15 cellular contexts compared by ENCODE assay signal in the genomic region with DNA sequence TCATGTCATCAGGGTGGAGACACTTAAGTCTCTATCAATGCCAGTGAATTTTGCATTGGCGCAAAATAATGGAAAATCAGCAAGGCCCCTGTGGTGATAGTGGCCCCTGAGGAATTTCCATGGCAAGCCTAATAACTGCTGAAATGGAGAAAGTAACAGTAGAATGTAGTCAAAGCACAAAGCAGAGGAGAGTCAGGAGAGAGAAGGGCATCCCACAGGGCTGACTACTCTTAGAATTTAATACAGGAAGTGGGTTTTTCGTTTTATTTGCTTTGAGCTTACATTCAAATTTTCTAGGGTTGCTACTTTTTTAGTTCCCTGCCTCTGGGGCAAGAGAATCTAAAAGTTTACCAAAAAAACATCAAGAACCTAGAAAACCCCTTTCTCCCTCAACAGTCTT. TPM values are rescaled to one million over a fixed set of nuclear protein-coding genes. Genes with fewer than 3 reads are reported as not detected.
A peak's percentile ranks its signal among the peaks of the same experiment; 100 is the strongest.
DNase-seq lines count a peak whose midpoint lies in the region; ATAC-seq and TF ChIP-seq lines count a peak whose summit lies in the region.
"Had no signal": no experiment of that assay in that cellular context is flagged by ENCODE, and none has a peak within 500 bp of the region (broad histone marks: within the 10 kb centered on the region; RNA-seq: fewer than 3 reads in every experiment).

No MANE protein-coding gene starts in this region.

- H3K36me3 ChIP-seq in SK-N-MC (ENCODE audit: insufficient read depth, low read length) = peaks cover 66% of the 10 kb centered on the region
- H3K36me3 ChIP-seq in endodermal cell (ENCODE audit: control insufficient read depth, insufficient read depth, low read length) = peaks cover 79% of the 10 kb centered on the region

- H3K36me3 Mint-ChIP-seq in natural killer cell = peaks cover 18% of the 10 kb centered on the region
- peaks cover 30% of the 10 kb centered on the region for H3K36me3 Mint-ChIP-seq in natural killer cell treated with Interleukin-12 subunit alpha and Interleukin-12 subunit beta and Interleukin-15 and Interleukin-18, amount 100 ng/mL, for 72 hours
- H3K36me3 Mint-ChIP-seq in endodermal cell (ENCODE audit: low read depth) = peaks cover 62% of the 10 kb centered on the region

- DNase-seq in natural killer cell = no peak
- DNase-seq in natural killer cell treated with Interleukin-12 subunit alpha and Interleukin-12 subunit beta and Interleukin-15 and Interleukin-18, amount 100 ng/mL, for 72 hours (ENCODE audit: low spot score) = no peak
- peak; percentile 99 for DNase-seq in SK-N-MC (ENCODE audit: low read depth, low spot score)
- DNase-seq in endodermal cell = no peak
- no peak for DNase-seq in coronary artery (ENCODE audit: low spot score)
- DNase-seq in midbrain (lab: John Stamatoyannopoulos, UW) = no peak
- no peak for DNase-seq in HEK293T (ENCODE audit: extremely low spot score)
- DNase-seq: DMS 273 treated with DMSO at 0.1 percent for 48 hours; NCI-H1092 treated with DMSO at 0.1 percent for 48 hours; NCI-H69; SK-N-SH; stimulated activated CD4-positive, alpha-beta T cell treated with anti-CD3 and anti-CD28 coated beads, Interleukin-4, amount 100 ng/mL, for 1 hour had no signal

- no peak for TF ChIP-seq CTCF in natural killer cell (IDR thresholded peaks at IDR 0.05)
- no peak for TF ChIP-seq CTCF in endodermal cell (conservative IDR thresholded peaks at IDR 0.05)
- no peak for TF ChIP-seq CTCF in coronary artery (IDR thresholded peaks at IDR 0.05)

- CTCF ChIA-PET in HEK293T (lab: Yijun Ruan, JAX) = no interaction called here

- H3K27me3 ChIP-seq in endodermal cell (ENCODE audit: control insufficient read depth, insufficient read depth, low read length, poor library complexity, severe bottlenecking) = no peaks in the 10 kb centered on the region
- H3K27me3 ChIP-seq: cardiac muscle cell had no signal

- H3K4me3 Mint-ChIP-seq in natural killer cell (no peak overlapping the region), endodermal cell (no peak overlapping the region)
- no peak overlapping the region for H3K4me3 Mint-ChIP-seq in natural killer cell treated with Interleukin-12 subunit alpha and Interleukin-12 subunit beta and Interleukin-15 and Interleukin-18, amount 100 ng/mL, for 72 hours

- H3K9ac ChIP-seq in SK-N-MC (ENCODE audit: insufficient read length) = no peak overlapping the region
- no peak overlapping the region for H3K9ac ChIP-seq in endodermal cell (ENCODE audit: extremely low read depth, low read length, poor library complexity, severe bottlenecking)
- H3K9ac ChIP-seq: parathyroid adenoma, SK-N-SH had no signal

- POLR2A ChIA-PET in HEK293T (lab: Yijun Ruan, JAX) = no interaction called here

- H3K27ac Mint-ChIP-seq in natural killer cell = peak overlapping the region; percentile 30 to 53
- no peak overlapping the region for H3K27ac Mint-ChIP-seq in natural killer cell treated with Interleukin-12 subunit alpha and Interleukin-12 subunit beta and Interleukin-15 and Interleukin-18, amount 100 ng/mL, for 72 hours
- H3K27ac Mint-ChIP-seq in endodermal cell = peak overlapping the region; percentile 65

- peaks cover 10 to 13% of the 10 kb centered on the region in 2 donors for H3K4me1 Mint-ChIP-seq in natural killer cell
- peaks cover 0 to 2% of the 10 kb centered on the region in 2 donors for H3K4me1 Mint-ChIP-seq in natural killer cell treated with Interleukin-12 subunit alpha and Interleukin-12 subunit beta and Interleukin-15 and Interleukin-18, amount 100 ng/mL, for 72 hours (ENCODE audit: low read depth in 2 of 2)
- peaks cover 6% of the 10 kb centered on the region for H3K4me1 Mint-ChIP-seq in endodermal cell

- H3K27me3 Mint-ChIP-seq in natural killer cell (ENCODE audit: low read depth in 2 of 2) = no peaks in the 10 kb centered on the region
- H3K27me3 Mint-ChIP-seq in natural killer cell treated with Interleukin-12 subunit alpha and Interleukin-12 subunit beta and Interleukin-15 and Interleukin-18, amount 100 ng/mL, for 72 hours = no peaks in the 10 kb centered on the region
- no peaks in the 10 kb centered on the region for H3K27me3 Mint-ChIP-seq in endodermal cell (ENCODE audit: insufficient read depth)

- ATAC-seq in natural killer cell = no peak
- ATAC-seq in natural killer cell treated with Interleukin-12 subunit alpha and Interleukin-12 subunit beta and Interleukin-15 and Interleukin-18, amount 100 ng/mL, for 72 hours = no peak
- ATAC-seq in HG02588 (IDR thresholded peaks at IDR 0.05; ENCODE audit: unreplicated experiment) = no peak

- WGBS in endodermal cell (ENCODE audit: insufficient coverage in 1 of 2, insufficient read length in 1 of 2), 2 experiments = 91 to 93% methylated on average over 2 of the region's 2 CpGs

- peak overlapping the region; percentile 68 for H3K4me3 ChIP-seq in SK-N-MC
- no peak overlapping the region for H3K4me3 ChIP-seq in endodermal cell (ENCODE audit: low read length)
- H3K4me3 ChIP-seq in coronary artery = no peak overlapping the region
- H3K4me3 ChIP-seq: cardiac muscle cell had no signal

- intact Hi-C loops in natural killer cell (cut with micrococcal nuclease) = no loop called here

- H3K9me3 ChIP-seq in SK-N-MC (ENCODE audit: low read depth, low read length) (no peaks in the 10 kb centered on the region), endodermal cell (ENCODE audit: control insufficient read depth, low read length) (no peaks in the 10 kb centered on the region)
- H3K9me3 ChIP-seq: SK-N-SH had no signal

- H3K9me3 Mint-ChIP-seq in natural killer cell (no peaks in the 10 kb centered on the region), endodermal cell (no peaks in the 10 kb centered on the region)
- no peaks in the 10 kb centered on the region for H3K9me3 Mint-ChIP-seq in natural killer cell treated with Interleukin-12 subunit alpha and Interleukin-12 subunit beta and Interleukin-15 and Interleukin-18, amount 100 ng/mL, for 72 hours

- H3K27ac ChIP-seq in SK-N-MC = peak overlapping the region; percentile 85
- no peak overlapping the region for H3K27ac ChIP-seq in endodermal cell (ENCODE audit: low read depth, low read length)
- H3K27ac ChIP-seq in coronary artery = no peak overlapping the region
- H3K27ac ChIP-seq: parathyroid adenoma had no signal

- H3K4me1 ChIP-seq in endodermal cell (ENCODE audit: control insufficient read depth, insufficient read depth, low read length) = no peaks in the 10 kb centered on the region
- H3K4me1 ChIP-seq: parathyroid adenoma had no signal

TF ChIP-seq in HEK293T, 16 proteins besides CTCF, POLR2A, EP300 and RAD21:
- TF ChIP-seq CTBP1 (IDR thresholded peaks at IDR 0.05; ENCODE audit: borderline replicate concordance) (no peak), ZNF384 (IDR thresholded peaks at IDR 0.05) (no peak), LEF1 (IDR thresholded peaks at IDR 0.05; ENCODE audit: borderline replicate concordance) (no peak), TARDBP (IDR thresholded peaks at IDR 0.05) (no peak), BHLHE40 (IDR thresholded peaks at IDR 0.05; ENCODE audit: borderline replicate concordance) (no peak), HDGF (IDR thresholded peaks at IDR 0.05; ENCODE audit: borderline replicate concordance) (no peak), L3MBTL2 (conservative IDR thresholded peaks at IDR 0.05) (no peak), FOXA1 (IDR thresholded peaks at IDR 0.05) (no peak), SP1 (IDR thresholded peaks at IDR 0.05) (no peak), NFRKB (IDR thresholded peaks at IDR 0.05) (no peak), ELF4 (IDR thresholded peaks at IDR 0.05) (no peak), FOXM1 (IDR thresholded peaks at IDR 0.05; ENCODE audit: borderline replicate concordance) (no peak), SUZ12 (IDR thresholded peaks at IDR 0.05) (no peak), ARNT (IDR thresholded peaks at IDR 0.05) (no peak), FOXK2 (IDR thresholded peaks at IDR 0.05) (no peak)
- TF ChIP-seq, protein P1, sequence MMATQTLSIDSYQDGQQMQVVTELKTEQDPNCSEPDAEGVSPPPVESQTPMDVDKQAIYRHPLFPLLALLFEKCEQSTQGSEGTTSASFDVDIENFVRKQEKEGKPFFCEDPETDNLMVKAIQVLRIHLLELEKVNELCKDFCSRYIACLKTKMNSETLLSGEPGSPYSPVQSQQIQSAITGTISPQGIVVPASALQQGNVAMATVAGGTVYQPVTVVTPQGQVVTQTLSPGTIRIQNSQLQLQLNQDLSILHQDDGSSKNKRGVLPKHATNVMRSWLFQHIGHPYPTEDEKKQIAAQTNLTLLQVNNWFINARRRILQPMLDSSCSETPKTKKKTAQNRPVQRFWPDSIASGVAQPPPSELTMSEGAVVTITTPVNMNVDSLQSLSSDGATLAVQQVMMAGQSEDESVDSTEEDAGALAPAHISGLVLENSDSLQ (IDR thresholded peaks at IDR 0.05) = no peak

RNA-seq across cellular contexts. Expression of a gene that starts 39.0 kb away (rescaled TPM):
- 10 to 100 TPM; 15.3 to 21.0 (median 19.9) TPM for total RNA-seq in natural killer cell
- 10 to 100 TPM; 50.5 to 69.3 TPM for total RNA-seq in natural killer cell treated with Interleukin-12 subunit alpha and Interleukin-12 subunit beta and Interleukin-15 and Interleukin-18, amount 100 ng/mL, for 72 hours
- 10 to 100 TPM; 75.1 to 87.7 TPM for total RNA-seq in endodermal cell
- polyA plus RNA-seq in endodermal cell (2013, experiment 1 of 2) = 129 TPM
- polyA plus RNA-seq in endodermal cell (2013, experiment 2 of 2) = 117 TPM

RNA-seq across cellular contexts. Expression of a gene that starts 39.4 kb away (rescaled TPM):
- total RNA-seq in natural killer cell (10 to 100 TPM; 15.5 to 21.4 (median 19.4) TPM), endodermal cell (10 to 100 TPM; 37.7 to 73.4 TPM)
- total RNA-seq in natural killer cell treated with Interleukin-12 subunit alpha and Interleukin-12 subunit beta and Interleukin-15 and Interleukin-18, amount 100 ng/mL, for 72 hours = 10 to 100 TPM; 11.3 to 13.4 TPM
- polyA plus RNA-seq in endodermal cell (2013, experiment 1 of 2) = 31.6 TPM
- 28.4 TPM for polyA plus RNA-seq in endodermal cell (2013, experiment 2 of 2)

Comparison
In these comparisons a context has a peak if more than half of its experiments do, and no peak if none do; other contexts are left out.
1. H3K27ac Mint-ChIP-seq: peak in natural killer cell (2 of 2) and endodermal cell (single experiment); none in natural killer cell treated with Interleukin-12 subunit alpha and Interleukin-12 subunit beta and Interleukin-15 and Interleukin-18, amount 100 ng/mL, for 72 hours (0 of 2).